8 cellular contexts compared by ENCODE assay signal in genomic region chr22:50184541-50185383, GRCh38. TPM values are rescaled to one million over a fixed set of nuclear protein-coding genes. Genes with fewer than 3 reads are reported as not detected.
DNase-seq lines count a peak whose midpoint lies in the region; ATAC-seq and TF ChIP-seq lines count a peak whose summit lies in the region.

No MANE protein-coding gene starts in this region.

- intact Hi-C loops in cardiac septum (cut with DNase I), result no loop called here
- intact Hi-C loops in mucosa of descending colon (cut with DNase I, micrococcal nuclease), result no loop called here

- H3K4me1 ChIP-seq in cardiac muscle cell (ENCODE audit: low read depth) (peaks cover 17% of the 10 kb centered on the region), mucosa of descending colon (ENCODE audit: low read depth) (peaks cover 32% of the 10 kb centered on the region)

- H3K4me3 ChIP-seq in cardiac muscle cell (peak overlapping the region; percentile 19), cardiac fibroblast (replicated peaks in 1 of 2; ENCODE audit: low read depth in 2 of 2, low read length in 2 of 2) (peak overlapping the region; percentile 35 to 44), mucosa of descending colon (no peak overlapping the region)

- no peak for TF ChIP-seq CTCF in cardiac muscle cell (IDR thresholded peaks at IDR 0.05; ENCODE audit: low read depth, low read length)
- no peak for TF ChIP-seq CTCF in cardiac fibroblast (IDR thresholded peaks at IDR 0.05; ENCODE audit: low read depth, low read length)
- TF ChIP-seq CTCF in mucosa of descending colon (IDR thresholded peaks at IDR 0.05), result no peak

- peak overlapping the region; percentile 48 for H3K27ac ChIP-seq in cardiac muscle cell

- no peaks in the 10 kb centered on the region for H3K9me3 ChIP-seq in cardiac muscle cell (ENCODE audit: low read depth)
- H3K9me3 ChIP-seq in mucosa of descending colon, result no peaks in the 10 kb centered on the region

- H3K36me3 ChIP-seq in cardiac muscle cell, result no peaks in the 10 kb centered on the region
- no peaks in the 10 kb centered on the region for H3K36me3 ChIP-seq in mucosa of descending colon (ENCODE audit: low read depth)

- DNase-seq in cardiac muscle cell (ENCODE audit: low read depth in 1 of 2, low spot score in 1 of 2) (no peak), cardiac septum (ENCODE audit: low spot score) (no peak), cardiac fibroblast (ENCODE audit: low read depth in 2 of 2) (no peak), mucosa of descending colon (peak; percentile 25 to 73 (median 61)), NAMALWA (ENCODE audit: low spot score) (no peak), NCI-H446 (lab: John Stamatoyannopoulos, UW) (no peak), NCI-H82 treated with DMSO at 0.1 percent for 48 hours (lab: John Stamatoyannopoulos, UW; ENCODE audit: unreplicated experiment) (no peak)

- no peak for ATAC-seq in mucosa of descending colon
- ATAC-seq in GM21786 (IDR thresholded peaks at IDR 0.05; ENCODE audit: unreplicated experiment), result no peak

- no peaks in the 10 kb centered on the region for H3K27me3 ChIP-seq in cardiac muscle cell

RNA-seq across cellular contexts. Expression of gene TRABD, which starts 1.0 kb away (rescaled TPM):
- 38.3 and 50.7 TPM in 2 replicates for total RNA-seq in cardiac muscle cell
- polyA plus RNA-seq in cardiac muscle cell, result 59.6 and 72.3 TPM in 2 replicates
- 20.1 TPM for total RNA-seq in cardiac septum
- total RNA-seq in mucosa of descending colon, result 10 to 100 TPM; 36.8 to 52.6 (median 42.7) TPM

RNA-seq across cellular contexts. Expression of gene PANX2, which starts 14.2 kb away (rescaled TPM):
- total RNA-seq in cardiac muscle cell (22.1 and 30.9 TPM in 2 replicates), cardiac septum (0.30 TPM), mucosa of descending colon (under 1 TPM in 1 of 3 donors, not detected in 2; 0.44 TPM)
- 6.9 and 9.5 TPM in 2 replicates for polyA plus RNA-seq in cardiac muscle cell

RNA-seq across cellular contexts. Expression of gene SELENOO, which starts 16.0 kb away (rescaled TPM):
- total RNA-seq in cardiac muscle cell, result 39.4 and 54.5 TPM in 2 replicates
- 29.8 and 30.2 TPM in 2 replicates for polyA plus RNA-seq in cardiac muscle cell
- total RNA-seq in cardiac septum, result 12.7 TPM
- 10 to 100 TPM; 21.5 to 23.8 (median 23.1) TPM for total RNA-seq in mucosa of descending colon

Comparison
In these comparisons a context has a peak if more than half of its experiments do, and no peak if none do; other contexts are left out.
1. RNA of gene PANX2, which starts 14.2 kb away (total RNA-seq): 22.1 to 30.9 TPM in cardiac muscle cell; 0.30 TPM in cardiac septum (single experiment) and 0.44 TPM in mucosa of descending colon; every median in the first group is over 10 times any median in the second.
2. DNase-seq: peak in mucosa of descending colon (3 of 3); none in cardiac muscle cell (0 of 2), cardiac septum (single experiment), cardiac fibroblast (0 of 2), NAMALWA (single experiment), NCI-H446 (0 of 2) and NCI-H82 treated with DMSO at 0.1 percent for 48 hours (single experiment).